In the genomic region with DNA sequence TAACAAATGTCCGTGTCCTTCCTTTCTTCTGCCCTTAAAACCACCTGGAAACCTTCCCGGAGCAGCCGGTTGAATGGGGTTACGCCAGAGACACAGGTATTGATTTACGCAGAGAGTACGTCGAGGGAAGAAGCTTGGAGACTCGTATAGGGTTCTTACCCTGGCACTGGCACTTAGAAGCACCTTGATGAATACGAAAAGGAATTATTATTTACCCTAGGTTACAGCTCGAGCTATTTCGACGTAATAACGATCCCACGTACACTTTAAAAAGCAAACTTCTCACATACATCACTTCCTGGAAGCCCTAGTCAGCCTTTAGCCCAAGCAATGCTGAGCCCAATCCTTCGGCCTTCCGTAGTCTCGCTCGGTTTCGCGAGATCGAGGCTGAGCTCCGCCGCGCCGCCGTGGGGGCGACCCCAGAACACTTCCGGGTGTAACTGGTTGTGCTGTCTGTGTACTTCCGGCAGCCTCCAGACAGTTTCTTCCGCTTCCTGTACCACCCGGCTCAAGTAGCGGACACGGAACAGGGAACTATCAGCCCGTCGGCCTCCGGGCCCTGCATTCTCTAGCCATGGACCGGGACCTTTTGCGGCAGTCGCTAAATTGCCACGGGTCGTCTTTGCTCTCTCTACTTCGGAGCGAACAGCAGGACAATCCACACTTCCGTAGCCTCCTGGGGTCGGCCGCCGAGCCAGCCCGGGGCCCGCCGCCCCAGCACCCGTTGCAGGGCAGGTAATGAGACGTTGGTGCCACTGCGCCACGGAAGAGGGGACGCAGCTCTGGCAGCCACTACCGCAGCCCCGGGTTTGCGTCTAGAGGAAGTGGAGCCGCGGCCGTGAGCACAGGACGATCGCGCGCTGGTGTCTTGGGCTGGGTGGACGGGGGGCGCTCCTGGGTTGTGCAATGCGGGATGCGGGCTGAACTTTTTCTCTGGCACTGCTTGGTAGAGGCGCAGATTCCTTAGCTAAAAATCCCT, we compare ENCODE assay signal across 8 cellular contexts. TPM values are rescaled to one million over a fixed set of nuclear protein-coding genes. Genes with fewer than 3 reads are reported as not detected.
DNase-seq lines count a peak whose midpoint lies in the region; ATAC-seq and TF ChIP-seq lines count a peak whose summit lies in the region.

Gene TTC14 (plus strand): TSS at position 476 of the 979 bp plus-strand sequence. CDS start 99 bp downstream, at position 575.

- peaks cover 34% of the 10 kb centered on the region for H3K27me3 Mint-ChIP-seq in WTC11 (ENCODE audit: low read depth)

- H3K27ac Mint-ChIP-seq in WTC11: peak within 1 kb of the TSS; percentile 96

- H3K27ac ChIP-seq in AG04450 (ENCODE audit: low read depth, low read length): peak within 1 kb of the TSS; percentile 85
- peak within 1 kb of the TSS; percentile 68 to 97 (median 92) for H3K27ac ChIP-seq in spleen

- peak in 2 of 3 donors; percentile 31 to 36 for TF ChIP-seq POLR2A in spleen (IDR thresholded peaks at IDR 0.05)

- DNase-seq in AG04450 (ENCODE audit: low read depth, low spot score) (peak; percentile 89), NCI-H2227 treated with DMSO at 0.1 percent for 48 hours (lab: John Stamatoyannopoulos, UW) (peak; percentile 98), WTC11 (ENCODE audit: low spot score) (peak; percentile 85), cardiac fibroblast (ENCODE audit: low read depth in 2 of 2) (peak; percentile 96 to 97), inferior parietal cortex (ENCODE audit: extremely low spot score) (peak; percentile 95), spleen (peak; percentile 97)

- CTCF ChIA-PET in AG04450 (lab: Charles Lee): interaction anchor here (0.6 to 3.5 kb wide), 7 partner anchors 14 to 1295 kb away, joined by 3 to 32 read pairs (median 4); no protein-coding TSS in a partner anchor
- CTCF ChIA-PET in WTC11 (lab: Charles Lee): interaction anchor here (0.7 to 1.4 kb wide), 6 partner anchors 77 to 952 kb away, joined by 3 to 6 read pairs (median 4); partner anchors contain the start of gene CCDC39

- POLR2A ChIA-PET in AG04450 (lab: Yijun Ruan, JAX) (interaction anchor here (0.5 to 1.7 kb wide), 8 partner anchors 10 to 836 kb away, joined by 3 to 7 read pairs (median 4); partner anchors contain the start of gene CCDC39), WTC11 (lab: Charles Lee) (interaction anchor here (1.0 to 1.1 kb wide), 2 partner anchors 33 to 565 kb away, joined by 3 read pairs; partner anchors contain the start of gene PEX5L)

- H3K9me3 ChIP-seq in AG04450 (ENCODE audit: control insufficient read depth, insufficient read depth, low read length) (no peaks in the 10 kb centered on the region; the same call in 1 of the 2 replicates), spleen (peaks cover 0 to 14% (median 0%) of the 10 kb centered on the region in 8 donors)

- peak within 1 kb of the TSS; percentile 81 for H3K4me3 ChIP-seq in AG04450 (ENCODE audit: low read depth, low read length)
- peak within 1 kb of the TSS; percentile 85 to 97 for H3K4me3 ChIP-seq in cardiac fibroblast (replicated peaks in 1 of 2; ENCODE audit: low read depth in 2 of 2, low read length in 2 of 2)
- H3K4me3 ChIP-seq in spleen: peak within 1 kb of the TSS; percentile 53 to 92 (median 78)

- H3K9me3 Mint-ChIP-seq in WTC11: no peaks in the 10 kb centered on the region

- peaks cover 3 to 38% (median 32%) of the 10 kb centered on the region in 6 donors for H3K36me3 ChIP-seq in spleen

- H3K4me1 ChIP-seq in spleen: peaks cover 11 to 35% (median 25%) of the 10 kb centered on the region in 6 donors

- TF ChIP-seq CTCF in AG04450 (IDR thresholded peaks at IDR 0.05; ENCODE audit: low read depth, low read length) (no peak), WTC11 (IDR thresholded peaks at IDR 0.05) (no peak), cardiac fibroblast (IDR thresholded peaks at IDR 0.05; ENCODE audit: low read depth, low read length) (no peak), spleen (IDR thresholded peaks at IDR 0.05 in 8 of 11, conservative IDR thresholded peaks at IDR 0.05 in 3 of 11) (peak in 3 of 11 experiments; percentile 17 to 45 (median 24))

- peaks cover 9% of the 10 kb centered on the region for H3K4me1 Mint-ChIP-seq in WTC11

- peak; percentile 97 for ATAC-seq in GM18873 (IDR thresholded peaks at IDR 0.05; ENCODE audit: low FRiP score, unreplicated experiment)
- ATAC-seq in HG03139 (IDR thresholded peaks at IDR 0.05; ENCODE audit: unreplicated experiment): peak; percentile 97
- peak; percentile 96 for ATAC-seq in WTC11

- peak within 1 kb of the TSS; percentile 94 for H3K4me3 Mint-ChIP-seq in WTC11

- WGBS in spleen, 5 donors: 5 to 12% (median 8%) methylated on average over 41 to 70 of the region's 70 CpGs

- no peaks in the 10 kb centered on the region for H3K27me3 ChIP-seq in AG04450 (ENCODE audit: control insufficient read depth, insufficient read depth, low read length)
- no peaks in the 10 kb centered on the region for H3K27me3 ChIP-seq in spleen (replicated peaks in 1 of 7)

- intact Hi-C loops in spleen (cut with DNase I; ENCODE audit: low total_unique reads): no loop called here

- peaks cover 23% of the 10 kb centered on the region for H3K36me3 Mint-ChIP-seq in WTC11

TF ChIP-seq in WTC11, 78 proteins besides CTCF, POLR2A, EP300 and RAD21 (continues in another document):
- TF ChIP-seq ZNF263 (CRISPR knock-in tag; IDR thresholded peaks at IDR 0.05; ENCODE audit: low read depth) (no peak; the same call in 1 of the 2 replicates), ZNF671 (CRISPR knock-in tag; IDR thresholded peaks at IDR 0.05) (no peak), CBFB (CRISPR knock-in tag; IDR thresholded peaks at IDR 0.05; ENCODE audit: low read depth) (0 out of 2 replicates have a peak, but pooled peaks have one; percentile 74), ZNF512 (CRISPR knock-in tag; IDR thresholded peaks at IDR 0.05; ENCODE audit: borderline replicate concordance) (no peak), TEAD1 (CRISPR knock-in tag; IDR thresholded peaks at IDR 0.05) (no peak), NFATC4 (CRISPR knock-in tag; IDR thresholded peaks at IDR 0.05) (no peak), IRF2 (CRISPR knock-in tag; IDR thresholded peaks at IDR 0.05; ENCODE audit: borderline replicate concordance, low read depth) (no peak), GTF2I (CRISPR knock-in tag; conservative IDR thresholded peaks at IDR 0.05) (no peak), FOXK1 (CRISPR knock-in tag; IDR thresholded peaks at IDR 0.05) (peak; percentile 99), NFE2L1 (CRISPR knock-in tag; IDR thresholded peaks at IDR 0.05) (0 out of 2 replicates have a peak, but pooled peaks have one; percentile 10), NR3C1 (CRISPR knock-in tag; conservative IDR thresholded peaks at IDR 0.05; ENCODE audit: low read depth) (no peak), ESRRA (CRISPR knock-in tag; IDR thresholded peaks at IDR 0.05; ENCODE audit: borderline replicate concordance) (no peak), FOXP4 (CRISPR knock-in tag; IDR thresholded peaks at IDR 0.05) (no peak), ZNF416 (CRISPR knock-in tag; IDR thresholded peaks at IDR 0.05) (no peak)
- TF ChIP-seq, protein P1, sequence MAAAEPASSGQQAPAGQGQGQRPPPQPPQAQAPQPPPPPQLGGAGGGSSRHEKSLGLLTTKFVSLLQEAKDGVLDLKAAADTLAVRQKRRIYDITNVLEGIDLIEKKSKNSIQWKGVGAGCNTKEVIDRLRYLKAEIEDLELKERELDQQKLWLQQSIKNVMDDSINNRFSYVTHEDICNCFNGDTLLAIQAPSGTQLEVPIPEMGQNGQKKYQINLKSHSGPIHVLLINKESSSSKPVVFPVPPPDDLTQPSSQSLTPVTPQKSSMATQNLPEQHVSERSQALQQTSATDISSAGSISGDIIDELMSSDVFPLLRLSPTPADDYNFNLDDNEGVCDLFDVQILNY (CRISPR knock-in tag; IDR thresholded peaks at IDR 0.05): no peak

RNA-seq across cellular contexts. Expression of gene TTC14, which starts in this region (rescaled TPM):
- polyA plus RNA-seq in AG04450 (2011; rRNA removed) (29.3 and 48.6 TPM in 2 replicates), spleen (10 to 100 TPM; 23.8 to 30.1 (median 28.2) TPM)
- polyA minus RNA-seq in AG04450 (2011; rRNA and poly(A)+ RNA removed): 72.6 and 108 TPM in 2 replicates
- total RNA-seq in WTC11 (2021) (23.1 to 26.1 TPM (median 26.0 TPM) in 3 replicates), spleen (100 to 1,000 TPM in 1 of 7 donors, 10 to 100 TPM in 6; 60.5 to 101 (median 73.1) TPM)

Comparison
In these comparisons a context has a peak if more than half of its experiments do, and no peak if none do; other contexts are left out.
1. Peak in every context shown above with its lines: DNase-seq, ATAC-seq, H3K4me3 ChIP-seq and H3K27ac ChIP-seq.